Comparison of ENCODE assay signal across 1 cellular context in the genomic region with DNA sequence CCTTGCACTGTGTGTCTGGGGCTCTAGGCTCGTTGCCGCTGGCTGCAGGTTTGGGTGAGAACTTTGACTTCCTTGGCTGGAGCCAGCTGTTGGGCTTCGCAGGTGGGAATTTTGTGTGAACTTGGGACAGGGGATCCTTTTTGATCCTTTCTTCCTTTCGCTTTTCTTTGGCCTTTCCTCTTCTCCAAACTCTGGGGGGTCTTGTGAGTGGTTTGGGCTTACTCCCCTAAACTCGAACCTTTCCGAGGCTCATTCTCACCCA.
TF ChIP-seq lines count a peak whose summit lies in the region.

No MANE protein-coding gene starts in this region.

TF ChIP-seq in WTC11, 78 proteins besides CTCF, POLR2A, EP300 and RAD21 (continued from another document):
- TF ChIP-seq, protein P1, sequence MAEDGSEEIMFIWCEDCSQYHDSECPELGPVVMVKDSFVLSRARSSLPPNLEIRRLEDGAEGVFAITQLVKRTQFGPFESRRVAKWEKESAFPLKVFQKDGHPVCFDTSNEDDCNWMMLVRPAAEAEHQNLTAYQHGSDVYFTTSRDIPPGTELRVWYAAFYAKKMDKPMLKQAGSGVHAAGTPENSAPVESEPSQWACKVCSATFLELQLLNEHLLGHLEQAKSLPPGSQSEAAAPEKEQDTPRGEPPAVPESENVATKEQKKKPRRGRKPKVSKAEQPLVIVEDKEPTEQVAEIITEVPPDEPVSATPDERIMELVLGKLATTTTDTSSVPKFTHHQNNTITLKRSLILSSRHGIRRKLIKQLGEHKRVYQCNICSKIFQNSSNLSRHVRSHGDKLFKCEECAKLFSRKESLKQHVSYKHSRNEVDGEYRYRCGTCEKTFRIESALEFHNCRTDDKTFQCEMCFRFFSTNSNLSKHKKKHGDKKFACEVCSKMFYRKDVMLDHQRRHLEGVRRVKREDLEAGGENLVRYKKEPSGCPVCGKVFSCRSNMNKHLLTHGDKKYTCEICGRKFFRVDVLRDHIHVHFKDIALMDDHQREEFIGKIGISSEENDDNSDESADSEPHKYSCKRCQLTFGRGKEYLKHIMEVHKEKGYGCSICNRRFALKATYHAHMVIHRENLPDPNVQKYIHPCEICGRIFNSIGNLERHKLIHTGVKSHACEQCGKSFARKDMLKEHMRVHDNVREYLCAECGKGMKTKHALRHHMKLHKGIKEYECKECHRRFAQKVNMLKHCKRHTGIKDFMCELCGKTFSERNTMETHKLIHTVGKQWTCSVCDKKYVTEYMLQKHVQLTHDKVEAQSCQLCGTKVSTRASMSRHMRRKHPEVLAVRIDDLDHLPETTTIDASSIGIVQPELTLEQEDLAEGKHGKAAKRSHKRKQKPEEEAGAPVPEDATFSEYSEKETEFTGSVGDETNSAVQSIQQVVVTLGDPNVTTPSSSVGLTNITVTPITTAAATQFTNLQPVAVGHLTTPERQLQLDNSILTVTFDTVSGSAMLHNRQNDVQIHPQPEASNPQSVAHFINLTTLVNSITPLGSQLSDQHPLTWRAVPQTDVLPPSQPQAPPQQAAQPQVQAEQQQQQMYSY (CRISPR knock-in tag; IDR thresholded peaks at IDR 0.05): no peak
- no peak for TF ChIP-seq IRF2 (CRISPR knock-in tag; IDR thresholded peaks at IDR 0.05; ENCODE audit: borderline replicate concordance, low read depth)
- TF ChIP-seq, protein P2, sequence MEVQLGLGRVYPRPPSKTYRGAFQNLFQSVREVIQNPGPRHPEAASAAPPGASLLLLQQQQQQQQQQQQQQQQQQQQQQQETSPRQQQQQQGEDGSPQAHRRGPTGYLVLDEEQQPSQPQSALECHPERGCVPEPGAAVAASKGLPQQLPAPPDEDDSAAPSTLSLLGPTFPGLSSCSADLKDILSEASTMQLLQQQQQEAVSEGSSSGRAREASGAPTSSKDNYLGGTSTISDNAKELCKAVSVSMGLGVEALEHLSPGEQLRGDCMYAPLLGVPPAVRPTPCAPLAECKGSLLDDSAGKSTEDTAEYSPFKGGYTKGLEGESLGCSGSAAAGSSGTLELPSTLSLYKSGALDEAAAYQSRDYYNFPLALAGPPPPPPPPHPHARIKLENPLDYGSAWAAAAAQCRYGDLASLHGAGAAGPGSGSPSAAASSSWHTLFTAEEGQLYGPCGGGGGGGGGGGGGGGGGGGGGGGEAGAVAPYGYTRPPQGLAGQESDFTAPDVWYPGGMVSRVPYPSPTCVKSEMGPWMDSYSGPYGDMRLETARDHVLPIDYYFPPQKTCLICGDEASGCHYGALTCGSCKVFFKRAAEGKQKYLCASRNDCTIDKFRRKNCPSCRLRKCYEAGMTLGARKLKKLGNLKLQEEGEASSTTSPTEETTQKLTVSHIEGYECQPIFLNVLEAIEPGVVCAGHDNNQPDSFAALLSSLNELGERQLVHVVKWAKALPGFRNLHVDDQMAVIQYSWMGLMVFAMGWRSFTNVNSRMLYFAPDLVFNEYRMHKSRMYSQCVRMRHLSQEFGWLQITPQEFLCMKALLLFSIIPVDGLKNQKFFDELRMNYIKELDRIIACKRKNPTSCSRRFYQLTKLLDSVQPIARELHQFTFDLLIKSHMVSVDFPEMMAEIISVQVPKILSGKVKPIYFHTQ (CRISPR knock-in tag; IDR thresholded peaks at IDR 0.05): no peak
- TF ChIP-seq, protein P3, sequence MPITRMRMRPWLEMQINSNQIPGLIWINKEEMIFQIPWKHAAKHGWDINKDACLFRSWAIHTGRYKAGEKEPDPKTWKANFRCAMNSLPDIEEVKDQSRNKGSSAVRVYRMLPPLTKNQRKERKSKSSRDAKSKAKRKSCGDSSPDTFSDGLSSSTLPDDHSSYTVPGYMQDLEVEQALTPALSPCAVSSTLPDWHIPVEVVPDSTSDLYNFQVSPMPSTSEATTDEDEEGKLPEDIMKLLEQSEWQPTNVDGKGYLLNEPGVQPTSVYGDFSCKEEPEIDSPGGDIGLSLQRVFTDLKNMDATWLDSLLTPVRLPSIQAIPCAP (CRISPR knock-in tag; IDR thresholded peaks at IDR 0.05): no peak
- TF ChIP-seq, protein P4, sequence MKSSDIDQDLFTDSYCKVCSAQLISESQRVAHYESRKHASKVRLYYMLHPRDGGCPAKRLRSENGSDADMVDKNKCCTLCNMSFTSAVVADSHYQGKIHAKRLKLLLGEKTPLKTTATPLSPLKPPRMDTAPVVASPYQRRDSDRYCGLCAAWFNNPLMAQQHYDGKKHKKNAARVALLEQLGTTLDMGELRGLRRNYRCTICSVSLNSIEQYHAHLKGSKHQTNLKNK (CRISPR knock-in tag; IDR thresholded peaks at IDR 0.05): no peak
- TF ChIP-seq HMGA2 (CRISPR knock-in tag; IDR thresholded peaks at IDR 0.05): no peak
